ENCODE assay signal across 11 cellular contexts in the genomic region with DNA sequence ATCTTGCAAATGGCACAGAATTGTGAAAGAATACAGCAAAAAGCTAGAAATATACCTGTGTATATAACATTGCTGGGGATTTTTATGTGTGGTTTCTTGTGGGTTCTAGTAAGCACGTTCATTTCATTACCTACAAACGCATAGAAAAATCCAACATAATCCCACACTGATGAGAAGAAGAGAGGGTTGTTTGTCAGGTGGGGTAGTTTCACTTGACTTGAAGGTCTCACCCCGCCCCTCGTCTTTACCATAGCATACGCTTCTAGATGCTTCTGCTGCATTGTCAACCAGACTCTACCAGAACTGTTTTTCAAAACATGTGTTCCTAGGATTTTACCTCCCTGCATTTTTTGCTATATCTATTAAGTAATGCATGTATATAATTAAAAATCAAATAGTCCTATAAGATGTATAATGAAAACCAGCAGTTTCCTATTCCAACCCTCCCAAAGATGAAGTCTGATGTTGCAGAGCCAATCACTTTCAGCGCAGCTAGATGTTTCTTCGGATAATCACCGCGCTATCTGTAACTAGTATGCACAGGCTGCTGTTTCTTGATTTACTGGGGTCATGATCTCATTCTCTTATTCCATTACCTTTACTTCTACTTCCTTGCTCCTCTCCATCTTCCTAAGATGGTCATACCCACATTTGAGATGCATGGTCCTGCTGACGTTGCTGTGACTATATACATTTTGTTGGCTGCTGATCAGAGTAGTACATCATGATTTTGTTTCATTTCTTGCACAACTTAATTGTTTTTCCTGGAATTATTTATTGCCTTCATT.
DNase-seq lines count a peak whose midpoint lies in the region; ATAC-seq and TF ChIP-seq lines count a peak whose summit lies in the region.
"Had no signal": no experiment of that assay in that cellular context is flagged by ENCODE, and none has a peak within 500 bp of the region (broad histone marks: within the 10 kb centered on the region; RNA-seq: fewer than 3 reads in every experiment).

No MANE protein-coding gene starts in this region.

- H3K9ac ChIP-seq in KMS-11, result peak overlapping the region; percentile 38; the same call in 1 of the 2 replicates
- H3K9ac ChIP-seq in adipocyte (ENCODE audit: low read length), result peak overlapping the region; percentile 68

- H3K36me3 Mint-ChIP-seq in activated T-cell treated with anti-CD3 and anti-CD28 coated beads, Interleukin-2, amount 50 U/mL, for 24 hours (ENCODE audit: low read depth), result peaks cover 5% of the 10 kb centered on the region
- no peaks in the 10 kb centered on the region for H3K36me3 Mint-ChIP-seq in stimulated activated naive CD8-positive, alpha-beta T cell treated with anti-CD3 and anti-CD28 coated beads, Interleukin-15, Interleukin-2, amounts not matched to agents 100 ng/mL and 50 ng/mL, for 24 hours (ENCODE audit: low read depth)
- H3K36me3 Mint-ChIP-seq: T-cell had no signal

- H3K4me2 ChIP-seq in KMS-11, result peak overlapping the region; percentile 76

- no peaks in the 10 kb centered on the region for H3K27me3 ChIP-seq in KMS-11 (ENCODE audit: insufficient read depth, low read depth)
- H3K27me3 ChIP-seq in adipocyte (replicated peaks; ENCODE audit: control insufficient read depth, insufficient read depth, low read length), result no peaks in the 10 kb centered on the region

- H3K27ac Mint-ChIP-seq in activated T-cell treated with anti-CD3 and anti-CD28 coated beads, Interleukin-2, amount 50 U/mL, for 24 hours, result peak overlapping the region; percentile 95
- H3K27ac Mint-ChIP-seq in stimulated activated naive CD8-positive, alpha-beta T cell treated with anti-CD3 and anti-CD28 coated beads, Interleukin-15, Interleukin-2, amounts not matched to agents 100 ng/mL and 50 ng/mL, for 24 hours, result peak overlapping the region; percentile 92

- peak overlapping the region; percentile 83 for H3K4me3 Mint-ChIP-seq in activated T-cell treated with anti-CD3 and anti-CD28 coated beads, Interleukin-2, amount 50 U/mL, for 24 hours
- peak overlapping the region; percentile 32 for H3K4me3 Mint-ChIP-seq in stimulated activated naive CD8-positive, alpha-beta T cell treated with anti-CD3 and anti-CD28 coated beads, Interleukin-15, Interleukin-2, amounts not matched to agents 100 ng/mL and 50 ng/mL, for 24 hours
- H3K4me3 Mint-ChIP-seq: naive B cell had no signal

- ATAC-seq in HG03442 (IDR thresholded peaks at IDR 0.05; ENCODE audit: unreplicated experiment), result no peak
- ATAC-seq in HG02852 (IDR thresholded peaks at IDR 0.05; ENCODE audit: unreplicated experiment), result no peak
- ATAC-seq in HG02884 (IDR thresholded peaks at IDR 0.05; ENCODE audit: unreplicated experiment), result no peak

- no peaks in the 10 kb centered on the region for H3K79me2 ChIP-seq in KMS-11 (ENCODE audit: insufficient read depth, low read depth)

- TF ChIP-seq CTCF in KMS-11 (conservative IDR thresholded peaks at IDR 0.05; ENCODE audit: low read depth, low read length), result no peak

- H2AFZ ChIP-seq in KMS-11 (ENCODE audit: low read depth), result peak overlapping the region; percentile 58; the same call in 1 of the 2 replicates

- H3K4me1 Mint-ChIP-seq in activated T-cell treated with anti-CD3 and anti-CD28 coated beads, Interleukin-2, amount 50 U/mL, for 24 hours (ENCODE audit: low read depth), result peaks cover 89% of the 10 kb centered on the region
- H3K4me1 Mint-ChIP-seq in stimulated activated naive CD8-positive, alpha-beta T cell treated with anti-CD3 and anti-CD28 coated beads, Interleukin-15, Interleukin-2, amounts not matched to agents 100 ng/mL and 50 ng/mL, for 24 hours (ENCODE audit: low read depth), result peaks cover 73% of the 10 kb centered on the region

- H3K4me3 ChIP-seq in KMS-11 (IDR thresholded peaks at IDR 0.05; ENCODE audit: insufficient read depth, low read depth, low read length), result no peak overlapping the region
- no peak overlapping the region for H3K4me3 ChIP-seq in adipocyte (ENCODE audit: low read length)

- H3K36me3 ChIP-seq in KMS-11 (ENCODE audit: insufficient read depth) (no peaks in the 10 kb centered on the region), adipocyte (ENCODE audit: control insufficient read depth, insufficient read depth, low read length, severe bottlenecking) (no peaks in the 10 kb centered on the region)

- DNase-seq in activated T-cell treated with anti-CD3 and anti-CD28 coated beads, Interleukin-2, amount 50 U/mL, for 24 hours, result no peak
- DNase-seq in activated T-cell treated with anti-CD3 and anti-CD28 coated beads, Interleukin-2, amount 50 U/mL, for 1 hour, result no peak
- DNase-seq in adipocyte (ENCODE audit: low read depth), result no peak
- DNase-seq: naive B cell, NCI-H345, T-cell had no signal

- no peaks in the 10 kb centered on the region for H4K20me1 ChIP-seq in KMS-11 (ENCODE audit: insufficient read depth)

- no peaks in the 10 kb centered on the region for H3K9me3 Mint-ChIP-seq in activated T-cell treated with anti-CD3 and anti-CD28 coated beads, Interleukin-2, amount 50 U/mL, for 24 hours
- H3K9me3 Mint-ChIP-seq in stimulated activated naive CD8-positive, alpha-beta T cell treated with anti-CD3 and anti-CD28 coated beads, Interleukin-15, Interleukin-2, amounts not matched to agents 100 ng/mL and 50 ng/mL, for 24 hours, result no peaks in the 10 kb centered on the region
- H3K9me3 Mint-ChIP-seq: naive B cell, T-cell had no signal

- peaks cover 52% of the 10 kb centered on the region for H3K4me1 ChIP-seq in KMS-11 (ENCODE audit: low read depth, poor library complexity, severe bottlenecking)
- H3K4me1 ChIP-seq in adipocyte (ENCODE audit: control insufficient read depth, insufficient read depth, low read length), result peaks cover 51% of the 10 kb centered on the region

- H3K27ac ChIP-seq in KMS-11, result peak overlapping the region; percentile 81

- H3K9me3 ChIP-seq in adipocyte (ENCODE audit: control insufficient read depth, low read length), result no peaks in the 10 kb centered on the region

- H3K27me3 Mint-ChIP-seq in activated T-cell treated with anti-CD3 and anti-CD28 coated beads, Interleukin-2, amount 50 U/mL, for 24 hours, result no peaks in the 10 kb centered on the region
- no peaks in the 10 kb centered on the region for H3K27me3 Mint-ChIP-seq in stimulated activated naive CD8-positive, alpha-beta T cell treated with anti-CD3 and anti-CD28 coated beads, Interleukin-15, Interleukin-2, amounts not matched to agents 100 ng/mL and 50 ng/mL, for 24 hours
- H3K27me3 Mint-ChIP-seq: naive B cell, T-cell had no signal
